ENCODE assay signal across 36 cellular contexts in the genomic region with DNA sequence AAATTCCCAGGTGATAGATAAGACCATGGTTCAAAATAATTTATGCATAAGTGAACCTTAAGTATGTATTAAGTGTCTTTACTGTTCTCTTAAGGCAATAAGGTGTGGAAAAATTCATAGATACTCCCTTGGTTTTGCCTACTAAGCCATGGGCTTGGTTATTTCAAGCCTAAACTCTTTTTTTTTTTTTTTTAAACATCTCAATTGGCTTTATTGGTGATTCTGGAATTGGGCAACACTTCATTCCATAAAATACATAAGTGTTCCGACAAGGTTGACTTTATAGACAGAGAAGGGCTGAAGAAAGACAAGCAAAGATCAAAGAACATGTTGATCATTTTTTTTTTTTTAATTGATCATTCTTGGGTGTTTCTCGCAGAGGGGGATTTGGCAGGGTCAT.
"Had no signal": no experiment of that assay in that cellular context is flagged by ENCODE, and none has a peak within 500 bp of the region (broad histone marks: within the 10 kb centered on the region; RNA-seq: fewer than 3 reads in every experiment).

No MANE protein-coding gene starts in this region.

- H3K4me1 ChIP-seq: Peyer's patch, SJSA1 had no signal

- H3K27me3 ChIP-seq: MG63, Peyer's patch, SJSA1 had no signal

- H3K4me3 Mint-ChIP-seq: activated CD4-positive, alpha-beta T cell treated with anti-CD3 and anti-CD28 coated beads for 36 hours; activated CD4-positive, alpha-beta T cell treated with anti-CD3 and anti-CD28 coated beads, Interleukin-2, amount 10 ng/mL, durations not matched to agents 7 days and 5 days; activated CD8-positive, alpha-beta T cell treated with anti-CD3 and anti-CD28 coated beads, Interleukin-2, amount 10 ng/mL, durations not matched to agents 7 days and 5 days; activated naive CD4-positive, alpha-beta T cell treated with anti-CD3 and anti-CD28 coated beads, Interleukin-2, amount 10 ng/mL, durations not matched to agents 7 days and 5 days; activated naive CD8-positive, alpha-beta T cell; activated naive CD8-positive, alpha-beta T cell treated with anti-CD3 and anti-CD28 coated beads, Interleukin-2, amount 50 U/mL, for 24 hours; activated T-cell treated with anti-CD3 and anti-CD28 coated beads, Interleukin-2, amount 50 U/mL, for 4 hours; brain; T-helper 1 cell treated with Interleukin-12 subunit alpha and Interleukin-12 subunit beta and Interleukin-4 antibody, amounts not matched to agents 30 μg/mL and 1 μg/mL, for 36 hours; T-helper 2 cell treated with Interferon-gamma antibody and Interleukin-4, amounts not matched to agents 5 μg/mL and 100 μg/mL, for 36 hours had no signal

- H3K4me2 ChIP-seq: SK-N-SH had no signal

- H3K27me3 Mint-ChIP-seq: activated CD4-positive, alpha-beta T cell treated with anti-CD3 and anti-CD28 coated beads for 36 hours; activated CD4-positive, alpha-beta T cell treated with anti-CD3 and anti-CD28 coated beads, Interleukin-2, amount 10 ng/mL, durations not matched to agents 7 days and 5 days; activated naive CD4-positive, alpha-beta T cell treated with anti-CD3 and anti-CD28 coated beads, Interleukin-2, amount 10 ng/mL, durations not matched to agents 7 days and 5 days; activated naive CD8-positive, alpha-beta T cell; activated naive CD8-positive, alpha-beta T cell treated with anti-CD3 and anti-CD28 coated beads, Interleukin-2, amount 50 U/mL, for 24 hours; brain had no signal

- H3K27ac Mint-ChIP-seq: activated CD4-positive, alpha-beta T cell treated with anti-CD3 and anti-CD28 coated beads for 36 hours; activated CD4-positive, alpha-beta T cell treated with anti-CD3 and anti-CD28 coated beads, Interleukin-2, amount 10 ng/mL, durations not matched to agents 7 days and 5 days; activated CD8-positive, alpha-beta T cell treated with anti-CD3 and anti-CD28 coated beads, Interleukin-2, amount 10 ng/mL, durations not matched to agents 7 days and 5 days; activated naive CD4-positive, alpha-beta T cell treated with anti-CD3 and anti-CD28 coated beads, Interleukin-2, amount 10 ng/mL, durations not matched to agents 7 days and 5 days; activated naive CD8-positive, alpha-beta T cell treated with anti-CD3 and anti-CD28 coated beads, Interleukin-2, amount 50 U/mL, for 24 hours; brain; T-helper 1 cell treated with Interleukin-12 subunit alpha and Interleukin-12 subunit beta and Interleukin-4 antibody, amounts not matched to agents 30 μg/mL and 1 μg/mL, for 36 hours; T-helper 2 cell treated with Interferon-gamma antibody and Interleukin-4, amounts not matched to agents 5 μg/mL and 100 μg/mL, for 36 hours had no signal

- H3K4me1 Mint-ChIP-seq: activated CD4-positive, alpha-beta T cell treated with anti-CD3 and anti-CD28 coated beads for 36 hours; activated CD4-positive, alpha-beta T cell treated with anti-CD3 and anti-CD28 coated beads, Interleukin-2, amount 10 ng/mL, durations not matched to agents 7 days and 5 days; activated naive CD4-positive, alpha-beta T cell treated with anti-CD3 and anti-CD28 coated beads, Interleukin-2, amount 10 ng/mL, durations not matched to agents 7 days and 5 days; brain had no signal

- FAIRE-seq: bronchial epithelial cell, TTC549 had no signal

- H3K4me3 ChIP-seq: MG63, Peyer's patch, SJSA1 had no signal

- DNase-seq: activated CD4-positive, alpha-beta T cell treated with anti-CD3 and anti-CD28 coated beads for 36 hours; activated CD4-positive, alpha-beta T cell treated with anti-CD3 and anti-CD28 coated beads, Interleukin-2, amount 10 ng/mL, durations not matched to agents 7 days and 5 days; activated CD4-positive, alpha-beta T cell treated with anti-CD3 and anti-CD28 coated beads, Interleukin-2, amount 50 U/mL, for 48 hours; activated CD8-positive, alpha-beta T cell treated with anti-CD3 and anti-CD28 coated beads, Interleukin-2, amount 10 ng/mL, durations not matched to agents 7 days and 5 days; activated effector memory CD4-positive, alpha-beta T cell treated with Interleukin-2 at 50 U/mL for 16 hours; activated naive CD4-positive, alpha-beta T cell treated with anti-CD3 and anti-CD28 coated beads, Interleukin-2, amount 10 ng/mL, durations not matched to agents 7 days and 5 days; activated naive CD8-positive, alpha-beta T cell treated with anti-CD3 and anti-CD28 coated beads, Interleukin-2, amount 50 U/mL, for 24 hours; activated T-cell treated with anti-CD3 and anti-CD28 coated beads, Interleukin-2, amount 50 U/mL, for 4 hours; anterior cingulate cortex; Kasumi-1; KG1; MG63; NCI-H1048; NCI-H1105 treated with DMSO at 0.1 percent for 48 hours; NCI-H1436; NCI-H1694; NCI-H1930; NCI-H2081 treated with DMSO at 0.1 percent for 48 hours; NCI-H226; NCI-H446 treated with DMSO at 0.1 percent for 48 hours; NCI-H524; NCI-H69; NK-92 treated with Interleukin-12 subunit alpha and Interleukin-12 subunit beta, amount 100 ng/mL, for 24 hours; PC-3; Peyer's patch; RPMI8226; SHP77 treated with DMSO at 0.1 percent for 48 hours; SK-N-SH had no signal

- H3K9ac ChIP-seq: SK-N-SH had no signal

- H3K27ac ChIP-seq: Peyer's patch, SJSA1 had no signal

- H3K36me3 ChIP-seq: MG63 had no signal

- H3K9me3 ChIP-seq: MG63, Peyer's patch, SJSA1, SK-N-SH had no signal

- H3K9me3 Mint-ChIP-seq: activated CD4-positive, alpha-beta T cell treated with anti-CD3 and anti-CD28 coated beads, Interleukin-2, amount 10 ng/mL, durations not matched to agents 7 days and 5 days; activated naive CD4-positive, alpha-beta T cell treated with anti-CD3 and anti-CD28 coated beads, Interleukin-2, amount 10 ng/mL, durations not matched to agents 7 days and 5 days; activated T-cell treated with anti-CD3 and anti-CD28 coated beads, Interleukin-2, amount 50 U/mL, for 4 hours; T-helper 2 cell treated with Interferon-gamma antibody and Interleukin-4, amounts not matched to agents 5 μg/mL and 100 μg/mL, for 36 hours had no signal

- ATAC-seq: activated CD4-positive, alpha-beta T cell treated with anti-CD3 and anti-CD28 coated beads for 36 hours; activated CD4-positive, CD25-positive, alpha-beta regulatory T cell treated with anti-CD3 and anti-CD28 coated beads, Interleukin-2, amount 50 U/mL, for 24 hours; activated CD8-positive, alpha-beta T cell treated with anti-CD3 and anti-CD28 coated beads, Interleukin-2, amount 10 ng/mL, durations not matched to agents 7 days and 5 days; activated naive CD8-positive, alpha-beta T cell treated with anti-CD3 and anti-CD28 coated beads, Interleukin-2, amount 50 U/mL, for 24 hours; activated T-cell treated with anti-CD3 and anti-CD28 coated beads, Interleukin-2, amount 50 U/mL, for 4 hours; PC-3 had no signal
